ENCODE assay signal across 9 cellular contexts in the genomic region with DNA sequence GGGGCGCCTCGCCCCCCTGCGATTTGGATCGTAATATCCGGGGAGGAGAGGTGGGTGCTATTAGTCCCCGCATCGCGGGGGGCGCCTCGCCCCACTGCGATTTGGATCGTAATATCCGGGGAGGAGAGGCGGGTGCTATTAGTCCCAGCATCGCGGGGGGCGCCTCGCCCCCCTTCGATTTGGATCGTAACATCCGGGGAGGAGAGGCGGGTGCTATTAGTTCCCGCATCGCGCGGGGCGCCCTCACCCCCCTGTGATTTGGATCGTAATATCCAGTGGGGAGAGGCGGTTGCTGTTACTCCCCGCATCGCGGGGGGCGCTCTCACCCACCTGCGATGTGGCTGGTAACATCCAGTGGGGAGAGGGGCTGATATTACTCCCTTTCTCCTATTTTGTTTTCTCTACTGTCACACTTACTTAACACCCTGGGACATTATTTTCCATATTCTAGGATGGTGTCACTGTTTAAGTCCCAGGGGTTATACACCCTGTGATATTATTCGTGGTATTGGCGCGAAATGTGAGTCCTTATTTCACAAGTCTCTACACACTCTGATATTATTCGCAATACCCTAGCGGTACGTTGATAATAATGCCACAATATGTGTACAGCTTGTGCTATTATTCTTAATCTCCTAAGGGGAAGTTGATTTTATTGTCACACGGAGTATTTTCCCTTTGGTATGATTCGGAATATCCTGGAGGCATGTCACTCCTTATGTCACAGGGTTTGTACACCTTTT. TPM values are rescaled to one million over a fixed set of nuclear protein-coding genes. Genes with fewer than 3 reads are reported as not detected.
A peak's percentile ranks its signal among the peaks of the same experiment; 100 is the strongest.
DNase-seq lines count a peak whose midpoint lies in the region; ATAC-seq, FAIRE-seq and TF ChIP-seq lines count a peak whose summit lies in the region.
"Had no signal": no experiment of that assay in that cellular context is flagged by ENCODE, and none has a peak within 500 bp of the region (broad histone marks: within the 10 kb centered on the region; RNA-seq: fewer than 3 reads in every experiment).

No MANE protein-coding gene starts in this region.

- ATAC-seq in GM19324 (IDR thresholded peaks at IDR 0.05; ENCODE audit: low FRiP score, unreplicated experiment) (no peak), HG03460 (IDR thresholded peaks at IDR 0.05; ENCODE audit: unreplicated experiment) (no peak)

- H3K27me3 ChIP-seq in suprapubic skin: peaks cover 19% of the 10 kb centered on the region

- TF ChIP-seq EP300 in suprapubic skin (IDR thresholded peaks at IDR 0.05): no peak

- H3K4me1 ChIP-seq in suprapubic skin: peaks cover 11% of the 10 kb centered on the region

- peak overlapping the region; percentile 15 for H3K4me3 ChIP-seq in suprapubic skin

- TF ChIP-seq CTCF in GM12873 (IDR thresholded peaks at IDR 0.05; ENCODE audit: insufficient read depth, low read depth, low read length, missing control alignments): peak; percentile 59
- peak in 1 of 2 donors; percentile 28 for TF ChIP-seq CTCF in suprapubic skin (IDR thresholded peaks at IDR 0.05)

- no peaks in the 10 kb centered on the region for H3K36me3 ChIP-seq in suprapubic skin

- FAIRE-seq in H54 (lab: Jason Lieb, UNC): no peak

- TF ChIP-seq POLR2A in suprapubic skin (IDR thresholded peaks at IDR 0.05) (no peak), H54 (IDR thresholded peaks at IDR 0.05; ENCODE audit: low read depth, low read length) (no peak)

- DNase-seq in NCI-H524 treated with DMSO at 0.1 percent for 48 hours (lab: John Stamatoyannopoulos, UW) (peak; percentile 19), left kidney (ENCODE audit: low read depth, low spot score) (peak; percentile 55), suprapubic skin (ENCODE audit: low spot score in 2 of 2) (no peak), H54 (ENCODE audit: insufficient read length, low spot score) (no peak)
- DNase-seq in activated gamma-delta T cell treated with anti-CD3 and anti-CD28 coated beads, Interleukin-2, amount 50 U/mL, for 16 hours (ENCODE audit: low read depth): peak; percentile 29

- H3K9me3 ChIP-seq in suprapubic skin: no peaks in the 10 kb centered on the region

- 28% methylated on average over 31 of the region's 42 CpGs for WGBS in suprapubic skin

- H3K27ac ChIP-seq in suprapubic skin: no peak overlapping the region

RNA-seq across cellular contexts. Expression of a gene that starts 57.8 kb away (rescaled TPM):
- 100 to 1,000 TPM in 2 of 4 donors, 10 to 100 TPM in 2; 90.0 to 176 (median 105) TPM for total RNA-seq in suprapubic skin
- total RNA-seq: skeletal muscle tissue had no signal

Comparison
In these comparisons a context has a peak if more than half of its experiments do, and no peak if none do; other contexts are left out.
1. DNase-seq: peak in NCI-H524 treated with DMSO at 0.1 percent for 48 hours (single experiment), activated gamma-delta T cell treated with anti-CD3 and anti-CD28 coated beads, Interleukin-2, amount 50 U/mL, for 16 hours (single experiment) and left kidney (single experiment); none in suprapubic skin (0 of 2) and H54 (single experiment).